ENCODE assay signal across 8 cellular contexts in the genomic region with DNA sequence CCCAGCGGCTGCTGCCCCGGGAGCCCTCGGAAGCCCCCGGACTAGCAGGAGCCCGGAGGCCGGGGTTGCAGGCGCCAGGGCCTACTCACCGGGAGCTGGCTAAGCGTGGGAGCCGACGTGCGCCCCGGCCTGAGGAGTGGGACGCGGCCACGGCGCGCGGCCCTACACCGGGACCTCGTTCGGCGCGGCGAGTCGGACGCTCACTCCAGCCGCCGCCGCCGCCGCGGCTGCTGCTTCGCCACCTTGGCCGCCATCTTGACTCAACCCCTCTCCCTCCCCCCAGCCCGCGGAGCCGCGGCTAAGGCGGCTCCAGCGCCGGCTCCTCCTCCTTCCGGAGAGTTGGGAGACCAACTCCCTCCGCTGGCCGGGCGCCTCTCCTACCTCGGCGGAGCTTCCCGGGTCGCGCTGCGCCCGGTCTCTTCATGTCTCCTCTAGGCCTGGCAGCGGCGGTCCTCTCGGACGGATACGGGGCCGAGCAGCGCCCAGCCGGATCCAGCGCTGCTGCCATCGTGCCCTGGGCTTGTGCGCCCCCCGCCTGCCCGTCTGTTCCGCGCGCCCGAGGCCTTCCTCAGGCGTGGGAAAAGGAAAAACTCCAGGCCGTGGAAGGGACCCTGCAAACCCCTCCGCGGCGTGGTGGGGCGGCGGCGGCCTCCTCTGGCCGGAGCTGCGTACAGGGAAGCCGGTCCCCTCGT. TPM values are rescaled to one million over a fixed set of nuclear protein-coding genes. Genes with fewer than 3 reads are reported as not detected.
DNase-seq lines count a peak whose midpoint lies in the region; TF ChIP-seq lines count a peak whose summit lies in the region.

Gene NCOR1, minus strand, starts transcription at position 262 of the 692 bp plus-strand sequence. CDS start 20,965 bp downstream, outside the sequence.

- peak within 1 kb of the TSS; percentile 96 for H3K4me3 Mint-ChIP-seq in nephron progenitor cell
- H3K4me3 Mint-ChIP-seq in stimulated activated naive CD8-positive, alpha-beta T cell treated with anti-CD3 and anti-CD28 coated beads, Interleukin-15, Interleukin-2, amounts not matched to agents 100 ng/mL and 50 ng/mL, for 24 hours, result peak within 1 kb of the TSS; percentile 97

- peak within 1 kb of the TSS; percentile 99 for H3K4me2 ChIP-seq in Loucy (ENCODE audit: low read depth, low read length, poor library complexity, severe bottlenecking)

- peaks cover 3% of the 10 kb centered on the region for H3F3A ChIP-seq in Loucy (ENCODE audit: low read depth)

- H3K36me3 ChIP-seq in H7 (replicated peaks; ENCODE audit: control insufficient read depth, insufficient read depth, low read length) (no peaks in the 10 kb centered on the region), Loucy (ENCODE audit: insufficient read depth, low read length) (no peaks in the 10 kb centered on the region)

- H4K20me1 ChIP-seq in Loucy (ENCODE audit: insufficient read depth, low read length, poor library complexity, severe bottlenecking), result peaks cover 50% of the 10 kb centered on the region

- H3K9me3 ChIP-seq in Loucy (ENCODE audit: insufficient read depth, low read depth, low read length), result no peaks in the 10 kb centered on the region

- H2AFZ ChIP-seq in Loucy (ENCODE audit: low read length), result peak within 1 kb of the TSS; percentile 82

- H3K27me3 Mint-ChIP-seq in nephron progenitor cell (ENCODE audit: low read depth, poor library complexity), result no peaks in the 10 kb centered on the region
- no peaks in the 10 kb centered on the region for H3K27me3 Mint-ChIP-seq in stimulated activated naive CD8-positive, alpha-beta T cell treated with anti-CD3 and anti-CD28 coated beads, Interleukin-15, Interleukin-2, amounts not matched to agents 100 ng/mL and 50 ng/mL, for 24 hours

- peaks cover 12% of the 10 kb centered on the region for H3K36me3 Mint-ChIP-seq in nephron progenitor cell (ENCODE audit: low read depth)
- H3K36me3 Mint-ChIP-seq in stimulated activated naive CD8-positive, alpha-beta T cell treated with anti-CD3 and anti-CD28 coated beads, Interleukin-15, Interleukin-2, amounts not matched to agents 100 ng/mL and 50 ng/mL, for 24 hours (ENCODE audit: low read depth), result no peaks in the 10 kb centered on the region

- peaks cover 38% of the 10 kb centered on the region for H3K4me1 Mint-ChIP-seq in nephron progenitor cell
- peaks cover 61% of the 10 kb centered on the region for H3K4me1 Mint-ChIP-seq in stimulated activated naive CD8-positive, alpha-beta T cell treated with anti-CD3 and anti-CD28 coated beads, Interleukin-15, Interleukin-2, amounts not matched to agents 100 ng/mL and 50 ng/mL, for 24 hours (ENCODE audit: low read depth)

- H3K4me3 ChIP-seq in H7 (ENCODE audit: insufficient read depth, low read depth, low read length), result peak within 1 kb of the TSS; percentile 86
- peak within 1 kb of the TSS; percentile 85 for H3K4me3 ChIP-seq in Loucy (ENCODE audit: low read length, poor library complexity, severe bottlenecking)
- H3K4me3 ChIP-seq in fibroblast of the aortic adventitia (ENCODE audit: low read depth, low read length), result peak within 1 kb of the TSS; percentile 68

- peaks cover 43% of the 10 kb centered on the region for H3K4me1 ChIP-seq in Loucy (ENCODE audit: insufficient read depth, low read length, poor library complexity, severe bottlenecking)

- no peaks in the 10 kb centered on the region for H3K9me3 Mint-ChIP-seq in nephron progenitor cell
- H3K9me3 Mint-ChIP-seq in stimulated activated naive CD8-positive, alpha-beta T cell treated with anti-CD3 and anti-CD28 coated beads, Interleukin-15, Interleukin-2, amounts not matched to agents 100 ng/mL and 50 ng/mL, for 24 hours, result no peaks in the 10 kb centered on the region

- H3K27me3 ChIP-seq in H7 (ENCODE audit: control insufficient read depth, insufficient read depth, low read length) (no peaks in the 10 kb centered on the region), Loucy (ENCODE audit: insufficient read depth, low read length, poor library complexity, severe bottlenecking) (peaks cover 7% of the 10 kb centered on the region)

- H3K79me2 ChIP-seq in Loucy (ENCODE audit: insufficient read depth, low read length), result peaks cover 90% of the 10 kb centered on the region

- DNase-seq in G401 (ENCODE audit: low spot score), result peak; percentile 90
- DNase-seq in H7, result peak; percentile 94
- peak; percentile 100 for DNase-seq in SHP77 (lab: John Stamatoyannopoulos, UW)
- DNase-seq in activated effector memory CD4-positive, alpha-beta T cell treated with Interleukin-2 at 50 U/mL for 16 hours, result peak; percentile 84
- DNase-seq in fibroblast of the aortic adventitia (ENCODE audit: low read depth), result peak; percentile 90
- DNase-seq in nephron progenitor cell, result peak; percentile 92

- peak within 1 kb of the TSS; percentile 97 for H3K9ac ChIP-seq in Loucy (ENCODE audit: low read depth, low read length, poor library complexity, severe bottlenecking)

- in situ Hi-C loops in G401 (cut with HindIII; ENCODE audit: low sequenced_read_pairs), result no loop called here

- TF ChIP-seq CTCF in Loucy (conservative IDR thresholded peaks at IDR 0.05; ENCODE audit: low read length) (peak; percentile 30; the same call in 1 of the 2 replicates), fibroblast of the aortic adventitia (IDR thresholded peaks at IDR 0.05; ENCODE audit: insufficient read depth, low read length) (peak; percentile 23), nephron progenitor cell (IDR thresholded peaks at IDR 0.05) (no peak)

- H3K27ac Mint-ChIP-seq in nephron progenitor cell, result peak within 1 kb of the TSS; percentile 97
- peak within 1 kb of the TSS; percentile 91 for H3K27ac Mint-ChIP-seq in stimulated activated naive CD8-positive, alpha-beta T cell treated with anti-CD3 and anti-CD28 coated beads, Interleukin-15, Interleukin-2, amounts not matched to agents 100 ng/mL and 50 ng/mL, for 24 hours

- H3K9me2 ChIP-seq in Loucy (replicated peaks; ENCODE audit: low read depth, low read length), result no peaks in the 10 kb centered on the region

RNA-seq across cellular contexts. Expression of gene NCOR1, which starts in this region (rescaled TPM):
- total RNA-seq in G401 (2014; rRNA removed; shearing (Covaris generic)), result 58.9 and 61.2 TPM in 2 replicates
- total RNA-seq in H7 (2014; rRNA removed; shearing (Covaris generic)), result 45.8 and 67.7 TPM in 2 replicates
- total RNA-seq in fibroblast of the aortic adventitia (ENCODE audit: low replicate concordance), result 117 and 139 TPM in 2 replicates

Comparison
In these comparisons a context has a peak if more than half of its experiments do, and no peak if none do; other contexts are left out.
1. Peak in every context shown above with its lines: DNase-seq and H3K4me3 ChIP-seq.